8 cellular contexts compared by ENCODE assay signal in genomic region chr1:234499119-234500039, GRCh38. TPM values are rescaled to one million over a fixed set of nuclear protein-coding genes. Genes with fewer than 3 reads are reported as not detected.
DNase-seq lines count a peak whose midpoint lies in the region; ATAC-seq and TF ChIP-seq lines count a peak whose summit lies in the region.

No MANE protein-coding gene starts in this region.

- peak; percentile 93 for TF ChIP-seq CTCF in GM12872 (IDR thresholded peaks at IDR 0.05; ENCODE audit: insufficient read depth, low read depth, low read length)
- TF ChIP-seq CTCF in chondrocyte (IDR thresholded peaks at IDR 0.05), result peak; percentile 98
- TF ChIP-seq CTCF in left lung (IDR thresholded peaks at IDR 0.05), result peak; percentile 84 to 95

- H3K36me3 ChIP-seq in left lung, result no peaks in the 10 kb centered on the region

- H3K4me1 ChIP-seq in left lung, result peaks cover 13 to 22% of the 10 kb centered on the region in 2 donors

- peak overlapping the region; percentile 82 to 90 for H3K27ac ChIP-seq in left lung

- ATAC-seq in HG03103 (IDR thresholded peaks at IDR 0.05; ENCODE audit: low read depth, unreplicated experiment), result peak; percentile 41
- ATAC-seq in left lung, result peak; percentile 97
- ATAC-seq in HG03520 (IDR thresholded peaks at IDR 0.05; ENCODE audit: unreplicated experiment), result no peak

- DNase-seq in NCI-H510A (lab: John Stamatoyannopoulos, UW) (peak; percentile 74), chondrocyte (ENCODE audit: low spot score) (no peak), left lung (peak; percentile 91 to 98)
- DNase-seq in activated CD4-positive, alpha-beta T cell treated with anti-CD3 and anti-CD28 coated beads for 4 hours, result peak; percentile 79 to 87
- peak; percentile 83 for DNase-seq in stimulated activated CD4-positive, alpha-beta T cell treated with anti-CD3 and anti-CD28 coated beads, Interleukin-1b, Interleukin-23, amount 100 ng/mL, for 48 hours

- no peak overlapping the region for H3K4me3 ChIP-seq in left lung

- no peak overlapping the region for H3K4me3 Mint-ChIP-seq in chondrocyte (ENCODE audit: unreplicated experiment)

- intact Hi-C loops in left lung (cut with DNase I), result loop anchor here in 1 of 2 donors (5.0 kb wide), 1 partner anchor 593 kb away; no protein-coding TSS in a partner anchor

- H3K27ac Mint-ChIP-seq in chondrocyte (ENCODE audit: unreplicated experiment), result peak overlapping the region; percentile 87

- no peaks in the 10 kb centered on the region for H3K27me3 ChIP-seq in left lung

- H3K9me3 Mint-ChIP-seq in chondrocyte (ENCODE audit: low read depth), result no peaks in the 10 kb centered on the region

- H3K4me1 Mint-ChIP-seq in chondrocyte (ENCODE audit: low read depth), result peaks cover 57% of the 10 kb centered on the region

- no peaks in the 10 kb centered on the region for H3K9me3 ChIP-seq in left lung

- H3K36me3 Mint-ChIP-seq in chondrocyte (ENCODE audit: low read depth), result no peaks in the 10 kb centered on the region

- no peaks in the 10 kb centered on the region for H3K27me3 Mint-ChIP-seq in chondrocyte (ENCODE audit: low read depth)

RNA-seq across cellular contexts. Expression of gene TARBP1, which starts 20.4 kb away (rescaled TPM):
- 11.2 to 22.2 TPM (median 12.9 TPM) in 3 replicates for total RNA-seq in chondrocyte
- total RNA-seq in left lung, result 10 to 100 TPM; 20.9 to 23.8 TPM
